ENCODE assay signal across 1 cellular context in the genomic region with DNA sequence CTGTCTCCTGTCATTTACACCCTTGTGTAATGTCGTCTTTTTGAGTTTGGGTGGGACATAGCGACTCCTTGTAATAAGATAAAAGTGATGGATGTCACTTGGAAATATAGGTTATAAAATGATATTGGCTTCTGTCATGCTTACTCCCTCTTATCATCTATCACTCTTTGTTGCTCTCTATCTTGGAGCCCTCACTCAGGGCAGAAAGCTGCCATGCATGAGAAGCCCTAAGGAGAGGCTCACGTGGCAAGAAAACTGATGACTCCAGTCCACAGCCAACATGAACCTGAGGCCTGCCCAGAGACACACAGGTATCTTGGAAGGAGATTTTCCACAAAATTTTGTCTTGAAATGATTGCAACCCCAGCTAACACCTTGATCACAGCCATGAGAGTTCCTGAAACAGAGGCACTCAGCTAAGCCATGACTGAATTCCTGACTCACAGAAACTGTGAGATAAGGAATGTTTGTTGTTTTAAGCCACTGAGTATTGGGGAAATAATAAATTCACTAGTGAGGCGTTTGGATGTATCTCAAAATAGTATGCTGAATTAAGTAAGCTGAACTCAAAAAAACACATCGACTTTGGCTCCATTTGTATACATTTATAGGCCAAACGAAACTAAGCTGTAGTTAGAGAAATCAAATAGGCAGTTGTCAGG.
TF ChIP-seq lines count a peak whose summit lies in the region.

No MANE protein-coding gene starts in this region.

TF ChIP-seq in IMR-90, 13 proteins besides CTCF, POLR2A, EP300 and RAD21:
- TF ChIP-seq CEBPB (IDR thresholded peaks at IDR 0.05; ENCODE audit: low read depth, low read length) (no peak), SMC3 (IDR thresholded peaks at IDR 0.05; ENCODE audit: low read depth, low read length) (no peak), MAZ (IDR thresholded peaks at IDR 0.05; ENCODE audit: borderline replicate concordance, low read depth, low read length) (no peak), RCOR1 (IDR thresholded peaks at IDR 0.05; ENCODE audit: insufficient replicate concordance, low read length) (no peak), CHD1 (IDR thresholded peaks at IDR 0.05; ENCODE audit: low read depth, low read length) (no peak), MAFK (IDR thresholded peaks at IDR 0.05; ENCODE audit: low read depth, low read length) (no peak), MXI1 (IDR thresholded peaks at IDR 0.05; ENCODE audit: borderline replicate concordance, low read depth, low read length) (no peak), FOS (IDR thresholded peaks at IDR 0.05; ENCODE audit: low read depth, low read length) (no peak), NFE2L2 (IDR thresholded peaks at IDR 0.05; ENCODE audit: low read depth, low read length) (no peak), RFX5 (IDR thresholded peaks at IDR 0.05; ENCODE audit: low read depth, low read length) (no peak)
- TF ChIP-seq, protein P1, sequence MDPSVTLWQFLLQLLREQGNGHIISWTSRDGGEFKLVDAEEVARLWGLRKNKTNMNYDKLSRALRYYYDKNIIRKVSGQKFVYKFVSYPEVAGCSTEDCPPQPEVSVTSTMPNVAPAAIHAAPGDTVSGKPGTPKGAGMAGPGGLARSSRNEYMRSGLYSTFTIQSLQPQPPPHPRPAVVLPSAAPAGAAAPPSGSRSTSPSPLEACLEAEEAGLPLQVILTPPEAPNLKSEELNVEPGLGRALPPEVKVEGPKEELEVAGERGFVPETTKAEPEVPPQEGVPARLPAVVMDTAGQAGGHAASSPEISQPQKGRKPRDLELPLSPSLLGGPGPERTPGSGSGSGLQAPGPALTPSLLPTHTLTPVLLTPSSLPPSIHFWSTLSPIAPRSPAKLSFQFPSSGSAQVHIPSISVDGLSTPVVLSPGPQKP (IDR thresholded peaks at IDR 0.05; ENCODE audit: borderline replicate concordance, low read depth, low read length), result no peak
- TF ChIP-seq, protein P2, sequence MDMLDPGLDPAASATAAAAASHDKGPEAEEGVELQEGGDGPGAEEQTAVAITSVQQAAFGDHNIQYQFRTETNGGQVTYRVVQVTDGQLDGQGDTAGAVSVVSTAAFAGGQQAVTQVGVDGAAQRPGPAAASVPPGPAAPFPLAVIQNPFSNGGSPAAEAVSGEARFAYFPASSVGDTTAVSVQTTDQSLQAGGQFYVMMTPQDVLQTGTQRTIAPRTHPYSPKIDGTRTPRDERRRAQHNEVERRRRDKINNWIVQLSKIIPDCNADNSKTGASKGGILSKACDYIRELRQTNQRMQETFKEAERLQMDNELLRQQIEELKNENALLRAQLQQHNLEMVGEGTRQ (IDR thresholded peaks at IDR 0.05; ENCODE audit: low read depth, low read length), result no peak
